ENCODE assay signal across 8 cellular contexts in genomic region chr2:11830708-11831301, GRCh38.
DNase-seq lines count a peak whose midpoint lies in the region; ATAC-seq and TF ChIP-seq lines count a peak whose summit lies in the region.

No MANE protein-coding gene starts in this region.

- no peak for DNase-seq in RWPE2 (ENCODE audit: low spot score)
- DNase-seq in fibroblast of lung (ENCODE audit: low read depth in 2 of 2), result no peak
- no peak for DNase-seq in gastrocnemius medialis
- no peak for DNase-seq in DMS 273 treated with DMSO at 0.1 percent for 48 hours (lab: John Stamatoyannopoulos, UW)
- no peak for DNase-seq in ureter (ENCODE audit: low spot score)

- no peaks in the 10 kb centered on the region for H3K79me2 ChIP-seq in fibroblast of lung (ENCODE audit: control insufficient read depth, insufficient read depth, low read length)

- no peak for ATAC-seq in RWPE2 (ENCODE audit: low read depth)
- ATAC-seq in gastrocnemius medialis, result no peak
- no peak for ATAC-seq in HG02938 (IDR thresholded peaks at IDR 0.05; ENCODE audit: unreplicated experiment)
- ATAC-seq in HG03280 (IDR thresholded peaks at IDR 0.05; ENCODE audit: unreplicated experiment), result no peak

- H2AFZ ChIP-seq in fibroblast of lung (ENCODE audit: low read length), result no peak overlapping the region

- peak overlapping the region; percentile 26 for H3K9ac ChIP-seq in ES-I3 (ENCODE audit: low read depth, low read length)
- peak overlapping the region; percentile 32 for H3K9ac ChIP-seq in fibroblast of lung (ENCODE audit: insufficient read depth, low read length)

- H3K9me3 ChIP-seq in ES-I3 (ENCODE audit: control insufficient read depth, insufficient read depth, low read length) (no peaks in the 10 kb centered on the region), RWPE2 (ENCODE audit: severe bottlenecking) (no peaks in the 10 kb centered on the region), fibroblast of lung (ENCODE audit: control insufficient read depth, insufficient read depth, low read depth, low read length) (no peaks in the 10 kb centered on the region), gastrocnemius medialis (no peaks in the 10 kb centered on the region)

- peak overlapping the region; percentile 80 for H3K4me2 ChIP-seq in fibroblast of lung (ENCODE audit: extremely low read depth, insufficient read depth, low read length)

- intact Hi-C loops in gastrocnemius medialis (cut with DNase I; ENCODE audit: low total_unique reads), result loop anchor here (1.0 kb wide), 1 partner anchor 885 kb away; the partner anchor contains the start of gene TRIB2

- H3K27ac ChIP-seq in RWPE2 (ENCODE audit: poor library complexity, severe bottlenecking) (peak overlapping the region; percentile 96), fibroblast of lung (ENCODE audit: insufficient read depth, low read length) (peak overlapping the region; percentile 69), gastrocnemius medialis (peak overlapping the region; percentile 70 to 79 (median 72))

- H3K27me3 ChIP-seq in RWPE2 (ENCODE audit: insufficient read depth, poor library complexity, severe bottlenecking) (no peaks in the 10 kb centered on the region), fibroblast of lung (ENCODE audit: control insufficient read depth, insufficient read depth, low read length) (no peaks in the 10 kb centered on the region), gastrocnemius medialis (no peaks in the 10 kb centered on the region)

- H3K4me3 ChIP-seq in RWPE2 (ENCODE audit: severe bottlenecking), result no peak overlapping the region
- H3K4me3 ChIP-seq in fibroblast of lung (replicated peaks in 1 of 4; ENCODE audit: control extremely low read depth in 1 of 4, insufficient read depth in 1 of 4, low read depth in 3 of 4, low read length in 4 of 4), result peak overlapping the region; percentile 8 to 54 (median 28)
- peak overlapping the region in 3 of 4 donors; percentile 23 to 37 (median 33) for H3K4me3 ChIP-seq in gastrocnemius medialis

- H3K4me1 ChIP-seq in ES-I3 (ENCODE audit: insufficient read depth, low read length) (peaks cover 25% of the 10 kb centered on the region), RWPE2 (ENCODE audit: insufficient read depth, poor library complexity, severe bottlenecking) (peaks cover 23% of the 10 kb centered on the region), fibroblast of lung (ENCODE audit: control insufficient read depth, extremely low read depth, insufficient read depth, low read length) (peaks cover 18% of the 10 kb centered on the region), gastrocnemius medialis (peaks cover 22 to 29% of the 10 kb centered on the region in 2 donors)

- H3K36me3 ChIP-seq in ES-I3 (ENCODE audit: insufficient read depth, low read length) (no peaks in the 10 kb centered on the region), RWPE2 (ENCODE audit: low read depth) (peaks cover 9% of the 10 kb centered on the region), fibroblast of lung (ENCODE audit: control insufficient read depth, insufficient read depth, low read length) (peaks cover 2% of the 10 kb centered on the region), gastrocnemius medialis (peaks cover 0 to 23% of the 10 kb centered on the region in 2 donors)

- in situ Hi-C loops in gastrocnemius medialis (cut with MboI; ENCODE audit: low sequenced_read_pairs in 4 of 4), result no loop called here

- no peak for TF ChIP-seq POLR2A in gastrocnemius medialis (IDR thresholded peaks at IDR 0.05)

- no peaks in the 10 kb centered on the region for H4K20me1 ChIP-seq in fibroblast of lung (ENCODE audit: control insufficient read depth, extremely low read depth, insufficient read depth, low read length)

- TF ChIP-seq CTCF in RWPE2 (IDR thresholded peaks at IDR 0.05; ENCODE audit: poor library complexity, severe bottlenecking), result no peak
- no peak for TF ChIP-seq CTCF in fibroblast of lung (conservative IDR thresholded peaks at IDR 0.05 in 1 of 2, IDR thresholded peaks at IDR 0.05 in 1 of 2; ENCODE audit: low read depth in 1 of 2, low read length in 2 of 2)
- TF ChIP-seq CTCF in gastrocnemius medialis (IDR thresholded peaks at IDR 0.05 in 4 of 5, conservative IDR thresholded peaks at IDR 0.05 in 1 of 5), result no peak
